1 cellular context compared by ENCODE assay signal in the genomic region with DNA sequence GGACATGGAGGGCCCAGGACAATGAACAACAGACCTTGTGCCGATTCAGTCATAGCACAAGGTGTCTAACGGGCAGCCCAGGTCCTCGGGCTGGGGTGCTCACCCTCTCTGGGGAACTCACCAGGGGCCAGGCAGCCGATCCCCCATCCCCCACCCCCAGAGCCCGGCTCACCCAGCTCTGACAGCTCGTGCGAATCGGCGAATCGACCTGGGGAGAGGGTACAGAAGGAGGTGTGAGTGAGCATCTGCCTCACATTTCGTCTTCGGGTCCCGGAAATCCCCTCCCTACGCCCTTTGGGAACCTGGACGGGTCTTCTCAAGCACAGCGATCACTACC.
TF ChIP-seq lines count a peak whose summit lies in the region.

No MANE protein-coding gene starts in this region.

TF ChIP-seq in H1, 55 proteins besides CTCF, POLR2A, EP300 and RAD21:
- TF ChIP-seq, protein P1, sequence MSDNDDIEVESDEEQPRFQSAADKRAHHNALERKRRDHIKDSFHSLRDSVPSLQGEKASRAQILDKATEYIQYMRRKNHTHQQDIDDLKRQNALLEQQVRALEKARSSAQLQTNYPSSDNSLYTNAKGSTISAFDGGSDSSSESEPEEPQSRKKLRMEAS (IDR thresholded peaks at IDR 0.05): no peak
- TF ChIP-seq, protein P2, sequence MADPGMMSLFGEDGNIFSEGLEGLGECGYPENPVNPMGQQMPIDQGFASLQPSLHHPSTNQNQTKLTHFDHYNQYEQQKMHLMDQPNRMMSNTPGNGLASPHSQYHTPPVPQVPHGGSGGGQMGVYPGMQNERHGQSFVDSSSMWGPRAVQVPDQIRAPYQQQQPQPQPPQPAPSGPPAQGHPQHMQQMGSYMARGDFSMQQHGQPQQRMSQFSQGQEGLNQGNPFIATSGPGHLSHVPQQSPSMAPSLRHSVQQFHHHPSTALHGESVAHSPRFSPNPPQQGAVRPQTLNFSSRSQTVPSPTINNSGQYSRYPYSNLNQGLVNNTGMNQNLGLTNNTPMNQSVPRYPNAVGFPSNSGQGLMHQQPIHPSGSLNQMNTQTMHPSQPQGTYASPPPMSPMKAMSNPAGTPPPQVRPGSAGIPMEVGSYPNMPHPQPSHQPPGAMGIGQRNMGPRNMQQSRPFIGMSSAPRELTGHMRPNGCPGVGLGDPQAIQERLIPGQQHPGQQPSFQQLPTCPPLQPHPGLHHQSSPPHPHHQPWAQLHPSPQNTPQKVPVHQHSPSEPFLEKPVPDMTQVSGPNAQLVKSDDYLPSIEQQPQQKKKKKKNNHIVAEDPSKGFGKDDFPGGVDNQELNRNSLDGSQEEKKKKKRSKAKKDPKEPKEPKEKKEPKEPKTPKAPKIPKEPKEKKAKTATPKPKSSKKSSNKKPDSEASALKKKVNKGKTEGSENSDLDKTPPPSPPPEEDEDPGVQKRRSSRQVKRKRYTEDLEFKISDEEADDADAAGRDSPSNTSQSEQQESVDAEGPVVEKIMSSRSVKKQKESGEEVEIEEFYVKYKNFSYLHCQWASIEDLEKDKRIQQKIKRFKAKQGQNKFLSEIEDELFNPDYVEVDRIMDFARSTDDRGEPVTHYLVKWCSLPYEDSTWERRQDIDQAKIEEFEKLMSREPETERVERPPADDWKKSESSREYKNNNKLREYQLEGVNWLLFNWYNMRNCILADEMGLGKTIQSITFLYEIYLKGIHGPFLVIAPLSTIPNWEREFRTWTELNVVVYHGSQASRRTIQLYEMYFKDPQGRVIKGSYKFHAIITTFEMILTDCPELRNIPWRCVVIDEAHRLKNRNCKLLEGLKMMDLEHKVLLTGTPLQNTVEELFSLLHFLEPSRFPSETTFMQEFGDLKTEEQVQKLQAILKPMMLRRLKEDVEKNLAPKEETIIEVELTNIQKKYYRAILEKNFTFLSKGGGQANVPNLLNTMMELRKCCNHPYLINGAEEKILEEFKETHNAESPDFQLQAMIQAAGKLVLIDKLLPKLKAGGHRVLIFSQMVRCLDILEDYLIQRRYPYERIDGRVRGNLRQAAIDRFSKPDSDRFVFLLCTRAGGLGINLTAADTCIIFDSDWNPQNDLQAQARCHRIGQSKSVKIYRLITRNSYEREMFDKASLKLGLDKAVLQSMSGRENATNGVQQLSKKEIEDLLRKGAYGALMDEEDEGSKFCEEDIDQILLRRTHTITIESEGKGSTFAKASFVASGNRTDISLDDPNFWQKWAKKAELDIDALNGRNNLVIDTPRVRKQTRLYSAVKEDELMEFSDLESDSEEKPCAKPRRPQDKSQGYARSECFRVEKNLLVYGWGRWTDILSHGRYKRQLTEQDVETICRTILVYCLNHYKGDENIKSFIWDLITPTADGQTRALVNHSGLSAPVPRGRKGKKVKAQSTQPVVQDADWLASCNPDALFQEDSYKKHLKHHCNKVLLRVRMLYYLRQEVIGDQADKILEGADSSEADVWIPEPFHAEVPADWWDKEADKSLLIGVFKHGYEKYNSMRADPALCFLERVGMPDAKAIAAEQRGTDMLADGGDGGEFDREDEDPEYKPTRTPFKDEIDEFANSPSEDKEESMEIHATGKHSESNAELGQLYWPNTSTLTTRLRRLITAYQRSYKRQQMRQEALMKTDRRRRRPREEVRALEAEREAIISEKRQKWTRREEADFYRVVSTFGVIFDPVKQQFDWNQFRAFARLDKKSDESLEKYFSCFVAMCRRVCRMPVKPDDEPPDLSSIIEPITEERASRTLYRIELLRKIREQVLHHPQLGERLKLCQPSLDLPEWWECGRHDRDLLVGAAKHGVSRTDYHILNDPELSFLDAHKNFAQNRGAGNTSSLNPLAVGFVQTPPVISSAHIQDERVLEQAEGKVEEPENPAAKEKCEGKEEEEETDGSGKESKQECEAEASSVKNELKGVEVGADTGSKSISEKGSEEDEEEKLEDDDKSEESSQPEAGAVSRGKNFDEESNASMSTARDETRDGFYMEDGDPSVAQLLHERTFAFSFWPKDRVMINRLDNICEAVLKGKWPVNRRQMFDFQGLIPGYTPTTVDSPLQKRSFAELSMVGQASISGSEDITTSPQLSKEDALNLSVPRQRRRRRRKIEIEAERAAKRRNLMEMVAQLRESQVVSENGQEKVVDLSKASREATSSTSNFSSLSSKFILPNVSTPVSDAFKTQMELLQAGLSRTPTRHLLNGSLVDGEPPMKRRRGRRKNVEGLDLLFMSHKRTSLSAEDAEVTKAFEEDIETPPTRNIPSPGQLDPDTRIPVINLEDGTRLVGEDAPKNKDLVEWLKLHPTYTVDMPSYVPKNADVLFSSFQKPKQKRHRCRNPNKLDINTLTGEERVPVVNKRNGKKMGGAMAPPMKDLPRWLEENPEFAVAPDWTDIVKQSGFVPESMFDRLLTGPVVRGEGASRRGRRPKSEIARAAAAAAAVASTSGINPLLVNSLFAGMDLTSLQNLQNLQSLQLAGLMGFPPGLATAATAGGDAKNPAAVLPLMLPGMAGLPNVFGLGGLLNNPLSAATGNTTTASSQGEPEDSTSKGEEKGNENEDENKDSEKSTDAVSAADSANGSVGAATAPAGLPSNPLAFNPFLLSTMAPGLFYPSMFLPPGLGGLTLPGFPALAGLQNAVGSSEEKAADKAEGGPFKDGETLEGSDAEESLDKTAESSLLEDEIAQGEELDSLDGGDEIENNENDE (IDR thresholded peaks at IDR 0.05; ENCODE audit: insufficient replicate concordance, low read length): no peak
- TF ChIP-seq BACH1 (IDR thresholded peaks at IDR 0.05; ENCODE audit: low read length): no peak
- TF ChIP-seq, protein P3, sequence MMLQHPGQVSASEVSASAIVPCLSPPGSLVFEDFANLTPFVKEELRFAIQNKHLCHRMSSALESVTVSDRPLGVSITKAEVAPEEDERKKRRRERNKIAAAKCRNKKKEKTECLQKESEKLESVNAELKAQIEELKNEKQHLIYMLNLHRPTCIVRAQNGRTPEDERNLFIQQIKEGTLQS (IDR thresholded peaks at IDR 0.05; ENCODE audit: insufficient read depth, low read depth, low read length): no peak
- no peak for TF ChIP-seq JUND (IDR thresholded peaks at IDR 0.05; ENCODE audit: low read length)
- TF ChIP-seq TBP (IDR thresholded peaks at IDR 0.05; ENCODE audit: low read depth, low read length): no peak
- TF ChIP-seq, protein P4, sequence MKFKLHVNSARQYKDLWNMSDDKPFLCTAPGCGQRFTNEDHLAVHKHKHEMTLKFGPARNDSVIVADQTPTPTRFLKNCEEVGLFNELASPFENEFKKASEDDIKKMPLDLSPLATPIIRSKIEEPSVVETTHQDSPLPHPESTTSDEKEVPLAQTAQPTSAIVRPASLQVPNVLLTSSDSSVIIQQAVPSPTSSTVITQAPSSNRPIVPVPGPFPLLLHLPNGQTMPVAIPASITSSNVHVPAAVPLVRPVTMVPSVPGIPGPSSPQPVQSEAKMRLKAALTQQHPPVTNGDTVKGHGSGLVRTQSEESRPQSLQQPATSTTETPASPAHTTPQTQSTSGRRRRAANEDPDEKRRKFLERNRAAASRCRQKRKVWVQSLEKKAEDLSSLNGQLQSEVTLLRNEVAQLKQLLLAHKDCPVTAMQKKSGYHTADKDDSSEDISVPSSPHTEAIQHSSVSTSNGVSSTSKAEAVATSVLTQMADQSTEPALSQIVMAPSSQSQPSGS (IDR thresholded peaks at IDR 0.05; ENCODE audit: low read length): no peak
- TF ChIP-seq SP1 (IDR thresholded peaks at IDR 0.05; ENCODE audit: low read depth, low read length): no peak
- TF ChIP-seq POLR2AphosphoS5 (IDR thresholded peaks at IDR 0.05; ENCODE audit: low read depth, low read length): no peak
- no peak for TF ChIP-seq MAFK (IDR thresholded peaks at IDR 0.05; ENCODE audit: low read depth, low read length)
- no peak for TF ChIP-seq TEAD4 (IDR thresholded peaks at IDR 0.05; ENCODE audit: low read depth, low read length)
- no peak for TF ChIP-seq SUZ12 (IDR thresholded peaks at IDR 0.05; ENCODE audit: low read length)
- no peak for TF ChIP-seq SIX5 (IDR thresholded peaks at IDR 0.05; ENCODE audit: low read depth, low read length)
